ENCODE assay signal across 8 cellular contexts in the genomic region with DNA sequence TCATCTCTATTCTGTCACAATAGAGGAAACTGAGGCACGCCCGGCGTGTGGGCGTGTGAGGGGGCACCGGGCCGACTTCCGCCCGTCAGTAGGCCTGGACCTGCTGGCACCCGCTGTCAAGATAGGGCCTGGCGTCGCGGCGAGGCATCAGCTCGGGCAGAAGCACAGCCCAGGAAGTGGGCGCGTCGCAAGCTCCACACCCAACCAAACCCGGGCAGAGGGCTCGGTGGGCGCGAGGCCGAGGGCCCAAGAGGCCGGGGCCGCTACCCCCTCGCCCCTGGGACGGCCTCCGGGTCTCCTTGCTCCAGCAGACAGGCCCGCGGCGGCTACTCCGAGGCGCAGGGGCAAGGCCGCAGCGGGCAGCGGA.
DNase-seq lines count a peak whose midpoint lies in the region; ATAC-seq, FAIRE-seq and TF ChIP-seq lines count a peak whose summit lies in the region.

No MANE protein-coding gene starts in this region.

- peak overlapping the region; percentile 87 for H3K4me3 ChIP-seq in left ventricle myocardium inferior

- H3K4me3 Mint-ChIP-seq in activated CD4-positive, alpha-beta T cell treated with anti-CD3 and anti-CD28 coated beads, Interleukin-2, amount 10 ng/mL, durations not matched to agents 7 days and 5 days, result peak overlapping the region; percentile 90

- no peaks in the 10 kb centered on the region for H3K9me3 ChIP-seq in left ventricle myocardium inferior (replicated peaks)

- DNase-seq in activated CD4-positive, alpha-beta T cell treated with anti-CD3 and anti-CD28 coated beads, Interleukin-2, amount 10 ng/mL, durations not matched to agents 7 days and 5 days, result peak; percentile 49
- no peak for DNase-seq in activated CD4-positive, alpha-beta T cell treated with anti-CD3 and anti-CD28 coated beads for 4 hours
- DNase-seq in activated T-helper 1 cell treated with Interleukin-2 at 50 U/mL for 16 hours (ENCODE audit: low read depth) (peak; percentile 28), left ventricle myocardium inferior (no peak), urothelium cell line (ENCODE audit: low spot score) (no peak), dedifferentiated amniotic fluid mesenchymal stem cell (ENCODE audit: extremely low spot score) (no peak)
- DNase-seq in stimulated activated CD8-positive, alpha-beta memory T cell treated with anti-CD3 and anti-CD28 coated beads, Interleukin-4, amount 100 ng/mL, for 24 hours (ENCODE audit: low read depth), result peak; percentile 16

- peaks cover 33% of the 10 kb centered on the region for H3K4me1 ChIP-seq in left ventricle myocardium inferior

- H3K27ac Mint-ChIP-seq in activated CD4-positive, alpha-beta T cell treated with anti-CD3 and anti-CD28 coated beads, Interleukin-2, amount 10 ng/mL, durations not matched to agents 7 days and 5 days, result peak overlapping the region; percentile 99

- H3K4me1 Mint-ChIP-seq in activated CD4-positive, alpha-beta T cell treated with anti-CD3 and anti-CD28 coated beads, Interleukin-2, amount 10 ng/mL, durations not matched to agents 7 days and 5 days, result peaks cover 34% of the 10 kb centered on the region

- ATAC-seq in HG03045 (IDR thresholded peaks at IDR 0.05; ENCODE audit: unreplicated experiment), result peak; percentile 37

- no peaks in the 10 kb centered on the region for H3K9me3 Mint-ChIP-seq in activated CD4-positive, alpha-beta T cell treated with anti-CD3 and anti-CD28 coated beads, Interleukin-2, amount 10 ng/mL, durations not matched to agents 7 days and 5 days

- peaks cover 5% of the 10 kb centered on the region for H3K36me3 Mint-ChIP-seq in activated CD4-positive, alpha-beta T cell treated with anti-CD3 and anti-CD28 coated beads, Interleukin-2, amount 10 ng/mL, durations not matched to agents 7 days and 5 days (ENCODE audit: low read depth)

- peaks cover 5% of the 10 kb centered on the region for H3K27me3 ChIP-seq in left ventricle myocardium inferior (ENCODE audit: low read depth)

- H3K27me3 Mint-ChIP-seq in activated CD4-positive, alpha-beta T cell treated with anti-CD3 and anti-CD28 coated beads, Interleukin-2, amount 10 ng/mL, durations not matched to agents 7 days and 5 days, result peaks cover 4% of the 10 kb centered on the region

- no peaks in the 10 kb centered on the region for H3K36me3 ChIP-seq in left ventricle myocardium inferior

- no peak for TF ChIP-seq CTCF in left ventricle myocardium inferior (IDR thresholded peaks at IDR 0.05; ENCODE audit: borderline replicate concordance)

- FAIRE-seq in urothelium cell line (lab: Jason Lieb, UNC), result no peak

- POLR2A ChIA-PET in activated CD4-positive, alpha-beta T cell treated with anti-CD3 and anti-CD28 coated beads, Interleukin-2, amount 10 ng/mL, durations not matched to agents 7 days and 5 days (lab: Charles Lee), result interaction anchor here (0.6 to 1.3 kb wide), 3 partner anchors 96 to 433 kb away, joined by 5 read pairs; partner anchors contain the start of genes COMMD3 and DNAJC1

- intact Hi-C loops in left ventricle myocardium inferior (cut with micrococcal nuclease), result loop anchor here (10.0 kb wide), 1 partner anchor 118 kb away; no protein-coding TSS in a partner anchor

- CTCF ChIA-PET in activated CD4-positive, alpha-beta T cell treated with anti-CD3 and anti-CD28 coated beads, Interleukin-2, amount 10 ng/mL, durations not matched to agents 7 days and 5 days (lab: Charles Lee), result interaction anchor here (1.0 to 2.7 kb wide), 4 partner anchors 10 to 117 kb away, joined by 4 to 8 read pairs (median 4); no protein-coding TSS in a partner anchor

- H3K27ac ChIP-seq in left ventricle myocardium inferior (replicated peaks), result peak overlapping the region; percentile 98

Comparison
In these comparisons a context has a peak if more than half of its experiments do, and no peak if none do; other contexts are left out.
1. DNase-seq: peak in activated CD4-positive, alpha-beta T cell treated with anti-CD3 and anti-CD28 coated beads, Interleukin-2, amount 10 ng/mL, durations not matched to agents 7 days and 5 days (single experiment), activated T-helper 1 cell treated with Interleukin-2 at 50 U/mL for 16 hours (single experiment) and stimulated activated CD8-positive, alpha-beta memory T cell treated with anti-CD3 and anti-CD28 coated beads, Interleukin-4, amount 100 ng/mL, for 24 hours (single experiment); none in activated CD4-positive, alpha-beta T cell treated with anti-CD3 and anti-CD28 coated beads for 4 hours (0 of 2), left ventricle myocardium inferior (single experiment), urothelium cell line (single experiment) and dedifferentiated amniotic fluid mesenchymal stem cell (single experiment).